ENCODE assay signal across 23 cellular contexts in the genomic region with DNA sequence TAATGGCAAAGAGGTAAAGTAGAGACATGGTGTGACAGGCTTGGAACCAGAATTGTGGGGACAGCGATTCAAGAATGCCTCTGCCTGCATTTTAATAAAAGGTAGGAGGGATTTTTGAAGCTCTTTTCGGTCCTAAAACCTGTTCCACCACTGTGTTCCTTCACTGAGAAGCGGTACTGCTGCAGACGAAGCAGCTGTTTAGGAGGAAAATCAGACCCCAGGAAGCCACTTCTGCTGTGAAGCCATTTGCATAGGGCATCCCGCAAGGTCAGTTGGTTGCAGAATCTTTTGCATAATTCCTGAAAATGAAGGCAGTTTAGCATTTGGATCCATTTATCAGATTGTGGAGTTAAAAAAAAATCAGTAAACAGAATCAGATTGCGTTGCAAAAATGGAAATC.
"Had no signal": no experiment of that assay in that cellular context is flagged by ENCODE, and none has a peak within 500 bp of the region (broad histone marks: within the 10 kb centered on the region; RNA-seq: fewer than 3 reads in every experiment).

No MANE protein-coding gene starts in this region.

- H3K4me3 Mint-ChIP-seq: memory B cell; natural killer cell treated with Interleukin-12 subunit alpha and Interleukin-12 subunit beta and Interleukin-15 and Interleukin-18, amount 100 ng/mL, for 72 hours; stimulated activated memory B cell treated with anti-CD40 and anti-IgM and Interleukin-4, amounts not matched to agents 10 μg/mL and 1 μg/mL and 100 μg/mL, for 72 hours; stimulated activated naive CD8-positive, alpha-beta T cell treated with anti-CD3 and anti-CD28 coated beads, Interleukin-15, amount 100 ng/mL, for 72 hours had no signal

- H3K4me1 ChIP-seq: heart left ventricle, left ventricle myocardium inferior, lower lobe of right lung, spleen, testis had no signal

- H3K27ac Mint-ChIP-seq: memory B cell; natural killer cell treated with Interleukin-12 subunit alpha and Interleukin-12 subunit beta and Interleukin-15 and Interleukin-18, amount 100 ng/mL, for 72 hours; stimulated activated memory B cell treated with anti-CD40 and anti-IgM and Interleukin-4, amounts not matched to agents 10 μg/mL and 1 μg/mL and 100 μg/mL, for 72 hours; stimulated activated naive CD8-positive, alpha-beta T cell treated with anti-CD3 and anti-CD28 coated beads, Interleukin-15, amount 100 ng/mL, for 72 hours had no signal

- H3K27me3 ChIP-seq: testis, tibial nerve had no signal

- ATAC-seq: heart left ventricle; left cardiac atrium; lower lobe of right lung; natural killer cell treated with Interleukin-12 subunit alpha and Interleukin-12 subunit beta and Interleukin-15 and Interleukin-18, amount 100 ng/mL, for 72 hours; sciatic nerve; stimulated activated memory B cell treated with anti-CD40 and anti-IgM and Interleukin-4, amounts not matched to agents 10 μg/mL and 1 μg/mL and 100 μg/mL, for 72 hours; stimulated activated naive CD8-positive, alpha-beta T cell treated with anti-CD3 and anti-CD28 coated beads, Interleukin-15, amount 100 ng/mL, for 72 hours had no signal

- FAIRE-seq: kidney had no signal

- H3K4me1 Mint-ChIP-seq: memory B cell; stimulated activated memory B cell treated with anti-CD40 and anti-IgM and Interleukin-4, amounts not matched to agents 10 μg/mL and 1 μg/mL and 100 μg/mL, for 72 hours; stimulated activated naive CD8-positive, alpha-beta T cell treated with anti-CD3 and anti-CD28 coated beads, Interleukin-15, amount 100 ng/mL, for 72 hours had no signal

- H3K36me3 Mint-ChIP-seq: memory B cell; natural killer cell treated with Interleukin-12 subunit alpha and Interleukin-12 subunit beta and Interleukin-15 and Interleukin-18, amount 100 ng/mL, for 72 hours; stimulated activated memory B cell treated with anti-CD40 and anti-IgM and Interleukin-4, amounts not matched to agents 10 μg/mL and 1 μg/mL and 100 μg/mL, for 72 hours had no signal

- DNase-seq: cortex of kidney; dorsolateral prefrontal cortex; effector CD8-positive, alpha-beta T cell; foreskin melanocyte; heart left ventricle; hippocampal formation; kidney; left cardiac atrium; left ventricle myocardium inferior; lower lobe of right lung; midbrain; posterior cingulate gyrus; spleen; stimulated activated CD4-positive, alpha-beta T cell treated with anti-CD3 and anti-CD28 coated beads, Interleukin-15, amount 100 ng/mL, for 24 hours; stimulated activated CD4-positive, alpha-beta T cell treated with anti-CD3 and anti-CD28 coated beads, Interleukin-1b, Interleukin-23, amount 100 ng/mL, for 48 hours; stimulated activated CD4-positive, alpha-beta T cell treated with anti-CD3 and anti-CD28 coated beads, Interleukin-4, amount 100 ng/mL, for 24 hours; stimulated activated naive CD8-positive, alpha-beta T cell treated with anti-CD3 and anti-CD28 coated beads, Interleukin-15, amount 100 ng/mL, for 72 hours; testis had no signal

- H3K4me3 ChIP-seq: dorsolateral prefrontal cortex, heart left ventricle, left ventricle myocardium inferior, lower lobe of right lung, spleen, testis, tibial nerve had no signal

- H3K9me3 Mint-ChIP-seq: natural killer cell treated with Interleukin-12 subunit alpha and Interleukin-12 subunit beta and Interleukin-15 and Interleukin-18, amount 100 ng/mL, for 72 hours; stimulated activated naive CD8-positive, alpha-beta T cell treated with anti-CD3 and anti-CD28 coated beads, Interleukin-15, amount 100 ng/mL, for 72 hours had no signal

- H3K36me3 ChIP-seq: heart left ventricle, left ventricle myocardium inferior, lower lobe of right lung, spleen, tibial nerve had no signal

- H3K27ac ChIP-seq: heart left ventricle, left ventricle myocardium inferior, lower lobe of right lung, spleen, testis, tibial nerve had no signal

- H3K9me3 ChIP-seq: lower lobe of right lung, testis had no signal
